10 cellular contexts compared by ENCODE assay signal in the genomic region with DNA sequence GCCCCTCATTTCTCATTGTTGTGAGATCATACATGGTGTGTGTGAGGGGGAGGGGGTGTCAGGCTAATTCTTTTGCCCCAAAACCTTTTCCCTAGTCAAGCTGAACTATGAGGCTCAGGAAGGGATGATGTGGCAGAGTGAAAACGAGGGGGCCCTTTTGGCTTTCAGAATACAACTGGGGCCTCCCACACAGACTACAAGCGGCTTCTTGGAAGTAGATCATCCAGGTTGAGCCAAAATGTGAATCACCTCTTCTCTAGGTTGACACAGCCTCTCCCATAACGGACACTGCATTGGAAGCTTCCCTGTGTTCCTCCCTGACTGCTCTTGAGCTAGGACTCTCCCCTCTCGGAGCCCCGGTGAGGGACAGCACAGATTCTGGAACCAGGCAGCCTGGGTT. TPM values are rescaled to one million over a fixed set of nuclear protein-coding genes. Genes with fewer than 3 reads are reported as not detected.
DNase-seq lines count a peak whose midpoint lies in the region; ATAC-seq, FAIRE-seq and TF ChIP-seq lines count a peak whose summit lies in the region.
"Had no signal": no experiment of that assay in that cellular context is flagged by ENCODE, and none has a peak within 500 bp of the region (broad histone marks: within the 10 kb centered on the region; RNA-seq: fewer than 3 reads in every experiment).

No MANE protein-coding gene starts in this region.

- H2BK5ac ChIP-seq in neuronal stem cell (ENCODE audit: low read length), result no peak overlapping the region

- no peak for TF ChIP-seq RAD21 in liver (IDR thresholded peaks at IDR 0.05)
- TF ChIP-seq RAD21 in HepG2 (CRISPR knock-in tag; IDR thresholded peaks at IDR 0.05), result no peak

- H3K27ac ChIP-seq in liver (ENCODE audit: low read depth in 1 of 2, low read length in 2 of 2), result peak overlapping the region; percentile 96 to 99
- H3K27ac ChIP-seq in HepG2 (ENCODE audit: extremely low read length, insufficient read depth, low read length), result no peak overlapping the region
- H3K27ac ChIP-seq in ascending aorta, result peak overlapping the region; percentile 97 to 99
- H3K27ac ChIP-seq in neuronal stem cell (replicated peaks; ENCODE audit: low read length), result no peak overlapping the region

- BruUV-seq in HepG2 (replicated peaks; lab: Mats Ljungman, UMichigan), result no TSS peak

- no peak for TF ChIP-seq EP300 in HepG2 (IDR thresholded peaks at IDR 0.05; ENCODE audit: low read depth in 2 of 2, low read length in 2 of 2)
- TF ChIP-seq EP300 in HepG2 (CRISPR knock-in tag; IDR thresholded peaks at IDR 0.05; ENCODE audit: borderline replicate concordance), result no peak

- intact Hi-C loops in HepG2 (cut with micrococcal nuclease; ENCODE audit: unreplicated experiment) (no loop called here), ascending aorta (cut with DNase I) (loop anchor here (5.0 to 10.0 kb wide), 4 partner anchors 94 to 487 kb away; partner anchors contain the start of genes DRC3, DRG2, SHMT1 and TOM1L2), sciatic nerve (cut with DNase I) (no loop called here)

- no peak overlapping the region for H3K4me2 ChIP-seq in HepG2 (ENCODE audit: low read depth, low read length)
- H3K4me2 ChIP-seq in neuronal stem cell (ENCODE audit: insufficient read depth, low read length, poor library complexity, severe bottlenecking), result no peak overlapping the region

- H2AFZ ChIP-seq in HepG2 (ENCODE audit: low read length) (no peak overlapping the region), neuronal stem cell (ENCODE audit: low read length) (no peak overlapping the region)

- no peak overlapping the region for H2BK15ac ChIP-seq in neuronal stem cell (ENCODE audit: low read length)

- no peaks in the 10 kb centered on the region for H3K36me3 ChIP-seq in liver (ENCODE audit: control insufficient read depth in 4 of 4, insufficient read depth in 3 of 4, low read depth in 1 of 4, low read length in 3 of 4)
- H3K36me3 ChIP-seq in HepG2 (replicated peaks in 1 of 2; ENCODE audit: control insufficient read depth in 1 of 2, insufficient read depth in 2 of 2, low read length in 2 of 2), result peaks cover 0 to 6% of the 10 kb centered on the region in 2 experiments; a peak in 2 of 5 replicates
- no peaks in the 10 kb centered on the region for H3K36me3 ChIP-seq in ascending aorta
- peaks cover 7 to 14% of the 10 kb centered on the region in 2 donors for H3K36me3 ChIP-seq in neuronal stem cell (replicated peaks in 1 of 2; ENCODE audit: control insufficient read depth in 2 of 2, insufficient read depth in 2 of 2, low read length in 2 of 2)

- H3K4ac ChIP-seq in neuronal stem cell (ENCODE audit: low read length), result peak overlapping the region; percentile 7

- no peak for TF ChIP-seq POLR2A in HepG2 (IDR thresholded peaks at IDR 0.05; ENCODE audit: insufficient read depth in 1 of 2, low read depth in 2 of 2, low read length in 2 of 2)

- H3K9me3 ChIP-seq in liver (ENCODE audit: control insufficient read depth in 4 of 4, low read length in 3 of 4) (no peaks in the 10 kb centered on the region), HepG2 (ENCODE audit: low read length) (no peaks in the 10 kb centered on the region), ascending aorta (no peaks in the 10 kb centered on the region), neuronal stem cell (replicated peaks in 1 of 2; ENCODE audit: control insufficient read depth in 2 of 2, insufficient read depth in 1 of 2, low read depth in 1 of 2, low read length in 2 of 2) (no peaks in the 10 kb centered on the region)

- H3K9ac ChIP-seq in liver (ENCODE audit: low read depth in 1 of 2, low read length in 2 of 2) (peak overlapping the region in 1 of 2 donors; percentile 12), HepG2 (ENCODE audit: insufficient read depth, low read depth, low read length) (no peak overlapping the region), neuronal stem cell (ENCODE audit: low read depth, low read length, poor library complexity) (no peak overlapping the region)

- no peak overlapping the region for H4K8ac ChIP-seq in neuronal stem cell (ENCODE audit: low read depth, low read length)

- no peak overlapping the region for H3K14ac ChIP-seq in neuronal stem cell (ENCODE audit: low read length)

- H3K23ac ChIP-seq in neuronal stem cell (ENCODE audit: low read depth, low read length, poor library complexity), result no peak overlapping the region

- H4K20me1 ChIP-seq in HepG2 (ENCODE audit: insufficient read depth, low read length), result peaks cover 19% of the 10 kb centered on the region

- in situ Hi-C loops in HepG2 (cut with HindIII; ENCODE audit: extremely low pct_ligation_motif_present, low pct_unique_long_range_greater_than_20kb), result no loop called here

- peak overlapping the region; percentile 4 for H2AK5ac ChIP-seq in neuronal stem cell (ENCODE audit: low read depth, low read length)

- H3K4me1 ChIP-seq in liver (ENCODE audit: control insufficient read depth in 4 of 4, insufficient read depth in 4 of 4, low read length in 3 of 4), result peaks cover 7 to 27% (median 20%) of the 10 kb centered on the region in 4 donors
- peaks cover 36% of the 10 kb centered on the region for H3K4me1 ChIP-seq in HepG2 (ENCODE audit: insufficient read depth, low read length)
- H3K4me1 ChIP-seq in ascending aorta, result peaks cover 10 to 11% of the 10 kb centered on the region in 2 donors
- H3K4me1 ChIP-seq in neuronal stem cell (ENCODE audit: control insufficient read depth in 2 of 2, insufficient read depth in 1 of 2, low read depth in 1 of 2, low read length in 2 of 2), result peaks cover 23 to 39% of the 10 kb centered on the region in 2 donors

- H2BK12ac ChIP-seq in neuronal stem cell (ENCODE audit: low read length), result no peak overlapping the region

- no peak for FAIRE-seq in HepG2 (lab: Jason Lieb, UNC)

- no peak for DNase-seq in HepG2 (ENCODE audit: low spot score)
- DNase-seq in ascending aorta (ENCODE audit: low spot score in 2 of 2), result no peak
- no peak for DNase-seq in neuronal stem cell (ENCODE audit: low spot score)
- no peak for DNase-seq in sciatic nerve (ENCODE audit: low spot score)
- no peak for DNase-seq in occipital lobe (lab: John Stamatoyannopoulos, UW)
- DNase-seq: COR-L47, nucleus accumbens had no signal

- H3K79me1 ChIP-seq in neuronal stem cell (ENCODE audit: low read depth, low read length), result peaks cover 2% of the 10 kb centered on the region

- TF ChIP-seq CTCF in liver (IDR thresholded peaks at IDR 0.05; ENCODE audit: low read depth, low read length, missing input control) (no peak), HepG2 (CRISPR knock-in tag; IDR thresholded peaks at IDR 0.05) (no peak), ascending aorta (IDR thresholded peaks at IDR 0.05) (no peak)

- no peaks in the 10 kb centered on the region for H3K27me3 ChIP-seq in liver (ENCODE audit: control insufficient read depth in 4 of 4, insufficient read depth in 4 of 4, low read length in 3 of 4)
- H3K27me3 ChIP-seq in HepG2 (ENCODE audit: control insufficient read depth in 1 of 2, insufficient read depth in 2 of 2, low read length in 2 of 2), result no peaks in the 10 kb centered on the region
- no peaks in the 10 kb centered on the region for H3K27me3 ChIP-seq in ascending aorta
- H3K27me3 ChIP-seq in neuronal stem cell (ENCODE audit: control insufficient read depth in 3 of 3, insufficient read depth in 3 of 3, low read depth in 1 of 3, low read length in 3 of 3), result no peaks in the 10 kb centered on the region

- CTCF ChIA-PET in HepG2 (lab: Yijun Ruan, JAX; ENCODE audit: low intra/inter-chr PET ratio, low total read pairs), result no interaction called here

- H2BK120ac ChIP-seq in neuronal stem cell (ENCODE audit: low read depth, low read length), result no peak overlapping the region

- WGBS in liver, result 78% methylated on average over 5 of the region's 5 CpGs
- WGBS in HepG2 (ENCODE audit: low lambda C conversion rate), result 84% methylated on average over 5 of the region's 5 CpGs
- no CpG with 5 or more reads among the region's 5 CpGs for WGBS in neuronal stem cell (ENCODE audit: extremely low coverage in 2 of 2, insufficient read length in 2 of 2, insufficient replicate concordance in 1 of 2), 2 donors

- H3K79me2 ChIP-seq in HepG2 (ENCODE audit: insufficient read depth, low read length), result peaks cover 22% of the 10 kb centered on the region

- no peak overlapping the region for H4K91ac ChIP-seq in neuronal stem cell (ENCODE audit: low read depth, low read length, poor library complexity)

- H3K4me3 ChIP-seq in liver (ENCODE audit: low read depth in 1 of 3, low read length in 3 of 3) (no peak overlapping the region), HepG2 (replicated peaks in 1 of 3; ENCODE audit: insufficient read depth in 1 of 3, low read depth in 2 of 3, low read length in 3 of 3) (no peak overlapping the region), ascending aorta (no peak overlapping the region), neuronal stem cell (ENCODE audit: low read length in 2 of 2) (no peak overlapping the region)

- no peak overlapping the region for H3K18ac ChIP-seq in neuronal stem cell (ENCODE audit: low read length)

- POLR2A ChIA-PET in HepG2 (lab: Yijun Ruan, JAX), result no interaction called here

- ATAC-seq in HepG2, result no peak
- ATAC-seq in HG03432 (IDR thresholded peaks at IDR 0.05; ENCODE audit: unreplicated experiment), result no peak
- ATAC-seq in sciatic nerve, result no peak
- ATAC-seq in HG03139 (IDR thresholded peaks at IDR 0.05; ENCODE audit: unreplicated experiment), result no peak

RNA-seq across cellular contexts. Expression of gene ALKBH5, which starts 2.3 kb away (rescaled TPM):
- 10 to 100 TPM; 62.1 to 67.8 TPM for total RNA-seq in liver
- polyA plus RNA-seq in liver, result 10 to 100 TPM; 30.5 to 30.6 TPM
- total RNA-seq in HepG2 (2016; rRNA removed; fragmentation: Illumina TruSeq; extraction: Trizol), result 68.9 and 77.9 TPM in 2 replicates
- total RNA-seq in HepG2 (2016; cell fraction: cytosol; rRNA removed; fragmentation: Illumina TruSeq; extraction: Trizol; ENCODE audit: low read depth), result 33.0 and 40.4 TPM in 2 replicates
- 67.3 and 68.1 TPM in 2 replicates for total RNA-seq in HepG2 (2016; cell fraction: insoluble cytoplasmic fraction; rRNA removed; fragmentation: Illumina TruSeq; extraction: Trizol)
- total RNA-seq in HepG2 (2016; cell fraction: membrane; rRNA removed; fragmentation: Illumina TruSeq; extraction: Trizol), result 116 and 133 TPM in 2 replicates
- 33.2 and 35.5 TPM in 2 replicates for total RNA-seq in HepG2 (2016; cell fraction: nucleus; rRNA removed; fragmentation: Illumina TruSeq; extraction: Trizol)
- 76.9 and 81.4 TPM in 2 replicates for polyA plus RNA-seq in HepG2 (2011; rRNA removed)
- polyA plus RNA-seq in HepG2 (2011; cell fraction: cytosol; rRNA removed), result 86.0 TPM in 2 replicates
- polyA plus RNA-seq in HepG2 (2011; cell fraction: nucleus; rRNA removed), result 33.7 and 38.7 TPM in 2 replicates
- 40.0 and 40.1 TPM in 2 replicates for polyA plus RNA-seq in HepG2 (2012)
- polyA plus RNA-seq in HepG2 (2016; cell fraction: cytosol; fragmentation: Illumina TruSeq; extraction: Trizol; ENCODE audit: low read depth), result 28.2 and 39.0 TPM in 2 replicates
- polyA plus RNA-seq in HepG2 (2016; cell fraction: insoluble cytoplasmic fraction; fragmentation: Illumina TruSeq; extraction: Trizol; ENCODE audit: low read depth), result 72.9 and 78.4 TPM in 2 replicates
- 87.0 and 103 TPM in 2 replicates for polyA plus RNA-seq in HepG2 (2016; cell fraction: membrane; fragmentation: Illumina TruSeq; extraction: Trizol; ENCODE audit: low read depth)
- polyA plus RNA-seq in HepG2 (2016; cell fraction: nucleus; fragmentation: Illumina TruSeq; extraction: Trizol; ENCODE audit: insufficient read depth, low read depth), result 49.9 and 55.5 TPM in 2 replicates
- polyA minus RNA-seq in HepG2 (2011; rRNA and poly(A)+ RNA removed; ENCODE audit: low replicate concordance), result 171 and 230 TPM in 2 replicates
- polyA minus RNA-seq in HepG2 (2011; cell fraction: cytosol; rRNA and poly(A)+ RNA removed), result 93.0 and 100 TPM in 2 replicates
- polyA minus RNA-seq in HepG2 (2011; cell fraction: nucleus; rRNA and poly(A)+ RNA removed), result 24.7 and 35.2 TPM in 2 replicates
- 73.4 TPM for total RNA-seq in ascending aorta
- 74.3 TPM for polyA plus RNA-seq in neuronal stem cell (2013, experiment 1 of 2)
- polyA plus RNA-seq in neuronal stem cell (2013, experiment 2 of 2), result 79.4 TPM
- 96.3 TPM for total RNA-seq in sciatic nerve
- total RNA-seq in occipital lobe, result 79.7 TPM

RNA-seq across cellular contexts. Expression of gene LLGL1, which starts 44.1 kb away (rescaled TPM):
- total RNA-seq in liver, result 10 to 100 TPM in 1 of 2 donors, 1 to 10 TPM in 1; 3.4 to 12.0 TPM
- 1 to 10 TPM in 1 of 2 donors, under 1 TPM in 1; 0.39 to 2.2 TPM for polyA plus RNA-seq in liver
- total RNA-seq in HepG2 (2016; rRNA removed; fragmentation: Illumina TruSeq; extraction: Trizol), result 15.3 and 19.7 TPM in 2 replicates
- 2.3 and 2.6 TPM in 2 replicates for total RNA-seq in HepG2 (2016; cell fraction: cytosol; rRNA removed; fragmentation: Illumina TruSeq; extraction: Trizol; ENCODE audit: low read depth)
- 15.3 and 17.1 TPM in 2 replicates for total RNA-seq in HepG2 (2016; cell fraction: insoluble cytoplasmic fraction; rRNA removed; fragmentation: Illumina TruSeq; extraction: Trizol)
- 8.6 and 9.8 TPM in 2 replicates for total RNA-seq in HepG2 (2016; cell fraction: membrane; rRNA removed; fragmentation: Illumina TruSeq; extraction: Trizol)
- total RNA-seq in HepG2 (2016; cell fraction: nucleus; rRNA removed; fragmentation: Illumina TruSeq; extraction: Trizol), result 8.6 and 10.2 TPM in 2 replicates
- 15.0 and 18.8 TPM in 2 replicates for polyA plus RNA-seq in HepG2 (2011; rRNA removed)
- 10.4 and 17.8 TPM in 2 replicates for polyA plus RNA-seq in HepG2 (2011; cell fraction: cytosol; rRNA removed)
- 32.9 and 37.7 TPM in 2 replicates for polyA plus RNA-seq in HepG2 (2011; cell fraction: nucleus; rRNA removed)
- 7.1 and 9.0 TPM in 2 replicates for polyA plus RNA-seq in HepG2 (2012)
- 1.6 and 1.8 TPM in 2 replicates for polyA plus RNA-seq in HepG2 (2016; cell fraction: cytosol; fragmentation: Illumina TruSeq; extraction: Trizol; ENCODE audit: low read depth)
- 13.7 and 17.7 TPM in 2 replicates for polyA plus RNA-seq in HepG2 (2016; cell fraction: insoluble cytoplasmic fraction; fragmentation: Illumina TruSeq; extraction: Trizol; ENCODE audit: low read depth)
- polyA plus RNA-seq in HepG2 (2016; cell fraction: membrane; fragmentation: Illumina TruSeq; extraction: Trizol; ENCODE audit: low read depth), result 5.4 and 6.6 TPM in 2 replicates
- polyA plus RNA-seq in HepG2 (2016; cell fraction: nucleus; fragmentation: Illumina TruSeq; extraction: Trizol; ENCODE audit: insufficient read depth, low read depth), result 15.0 and 16.9 TPM in 2 replicates
- polyA minus RNA-seq in HepG2 (2011; rRNA and poly(A)+ RNA removed; ENCODE audit: low replicate concordance), result 19.0 and 51.1 TPM in 2 replicates
- polyA minus RNA-seq in HepG2 (2011; cell fraction: cytosol; rRNA and poly(A)+ RNA removed), result 11.7 and 14.3 TPM in 2 replicates
- 8.6 and 10.4 TPM in 2 replicates for polyA minus RNA-seq in HepG2 (2011; cell fraction: nucleus; rRNA and poly(A)+ RNA removed)
- 25.3 TPM for total RNA-seq in ascending aorta
- polyA plus RNA-seq in neuronal stem cell (2013, experiment 1 of 2), result 72.8 TPM
- polyA plus RNA-seq in neuronal stem cell (2013, experiment 2 of 2), result 73.5 TPM
- 21.4 TPM for total RNA-seq in sciatic nerve
- 34.0 TPM for total RNA-seq in occipital lobe

Comparison
In these comparisons a context has a peak if more than half of its experiments do, and no peak if none do; other contexts are left out.
1. H3K27ac ChIP-seq: peak in liver (2 of 2) and ascending aorta (2 of 2); none in HepG2 (single experiment) and neuronal stem cell (single experiment).